9 cellular contexts compared by ENCODE assay signal in the genomic region with DNA sequence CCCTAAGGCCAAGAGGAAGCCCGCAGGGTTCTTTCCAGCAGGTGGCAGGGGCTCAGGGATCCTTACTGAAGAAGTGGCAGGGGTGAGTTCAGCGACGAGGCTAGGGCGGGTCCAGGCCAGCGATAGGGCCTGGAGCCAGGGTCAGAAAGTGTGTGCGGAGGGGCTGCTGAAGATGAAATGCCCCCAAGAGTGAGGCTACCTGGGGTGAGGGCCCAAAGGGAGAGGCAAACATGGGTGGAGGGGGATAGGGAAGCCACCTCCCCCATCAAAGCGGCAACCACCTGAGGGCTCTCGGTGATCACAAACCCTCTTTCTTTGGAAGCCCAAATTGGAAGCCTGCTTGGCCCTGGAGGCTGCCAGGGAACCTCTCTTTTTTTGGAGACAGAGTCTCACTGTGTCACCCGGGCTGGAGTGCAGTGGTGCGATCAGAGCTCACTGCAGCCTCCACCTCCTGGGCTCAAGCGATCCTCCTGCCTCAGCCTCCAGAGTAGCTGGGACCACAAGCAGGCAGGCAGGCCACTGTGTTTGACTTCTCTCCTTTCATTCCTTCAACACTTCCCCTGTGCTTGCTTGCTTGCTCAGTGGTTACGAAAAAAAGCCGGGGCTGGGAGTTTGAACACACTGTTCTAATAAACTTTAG. TPM values are rescaled to one million over a fixed set of nuclear protein-coding genes. Genes with fewer than 3 reads are reported as not detected.
DNase-seq lines count a peak whose midpoint lies in the region; ATAC-seq lines count a peak whose summit lies in the region.
"Had no signal": no experiment of that assay in that cellular context is flagged by ENCODE, and none has a peak within 500 bp of the region (broad histone marks: within the 10 kb centered on the region; RNA-seq: fewer than 3 reads in every experiment).

No MANE protein-coding gene starts in this region.

- CTCF ChIA-PET in activated CD4-positive, alpha-beta memory T cell treated with anti-CD3 and anti-CD28 coated beads, Interleukin-2, amount 10 ng/mL, durations not matched to agents 7 days and 5 days (lab: Charles Lee): interaction anchor here (1.3 to 2.3 kb wide), 2 partner anchors 13 to 24 kb away, joined by 3 to 12 read pairs; no protein-coding TSS in a partner anchor

- peaks cover 14% of the 10 kb centered on the region for H3K4me1 Mint-ChIP-seq in T-helper 2 cell treated with Interferon-gamma antibody and Interleukin-4, amounts not matched to agents 5 μg/mL and 100 μg/mL, for 36 hours (ENCODE audit: low read depth)
- peaks cover 27% of the 10 kb centered on the region for H3K4me1 Mint-ChIP-seq in activated CD4-positive, alpha-beta memory T cell treated with anti-CD3 and anti-CD28 coated beads, Interleukin-2, amount 10 ng/mL, durations not matched to agents 7 days and 5 days
- peaks cover 31% of the 10 kb centered on the region for H3K4me1 Mint-ChIP-seq in stimulated activated naive CD8-positive, alpha-beta T cell treated with anti-CD3 and anti-CD28 coated beads, Interleukin-15, amount 100 ng/mL, for 72 hours

- H3K27ac ChIP-seq in iPS-18a (ENCODE audit: low read length): no peak overlapping the region

- POLR2A ChIA-PET in activated CD4-positive, alpha-beta memory T cell treated with anti-CD3 and anti-CD28 coated beads, Interleukin-2, amount 10 ng/mL, durations not matched to agents 7 days and 5 days (lab: Charles Lee): no interaction called here

- H3K27me3 Mint-ChIP-seq in T-helper 2 cell treated with Interferon-gamma antibody and Interleukin-4, amounts not matched to agents 5 μg/mL and 100 μg/mL, for 36 hours (ENCODE audit: low read depth): no peaks in the 10 kb centered on the region
- no peaks in the 10 kb centered on the region for H3K27me3 Mint-ChIP-seq in activated CD4-positive, alpha-beta memory T cell treated with anti-CD3 and anti-CD28 coated beads, Interleukin-2, amount 10 ng/mL, durations not matched to agents 7 days and 5 days
- H3K27me3 Mint-ChIP-seq in stimulated activated naive CD8-positive, alpha-beta T cell treated with anti-CD3 and anti-CD28 coated beads, Interleukin-15, amount 100 ng/mL, for 72 hours: peaks cover 10% of the 10 kb centered on the region

- peaks cover 15% of the 10 kb centered on the region for H3K36me3 Mint-ChIP-seq in T-helper 2 cell treated with Interferon-gamma antibody and Interleukin-4, amounts not matched to agents 5 μg/mL and 100 μg/mL, for 36 hours (ENCODE audit: low read depth)
- peaks cover 16% of the 10 kb centered on the region for H3K36me3 Mint-ChIP-seq in activated CD4-positive, alpha-beta memory T cell treated with anti-CD3 and anti-CD28 coated beads, Interleukin-2, amount 10 ng/mL, durations not matched to agents 7 days and 5 days (ENCODE audit: low read depth)

- peak overlapping the region; percentile 55 for H3K4me3 ChIP-seq in iPS-18a (ENCODE audit: low read length)
- H3K4me3 ChIP-seq: mucosa of descending colon had no signal

- peak overlapping the region; percentile 100 for H3K27ac Mint-ChIP-seq in T-helper 2 cell treated with Interferon-gamma antibody and Interleukin-4, amounts not matched to agents 5 μg/mL and 100 μg/mL, for 36 hours
- peak overlapping the region; percentile 97 for H3K27ac Mint-ChIP-seq in activated CD4-positive, alpha-beta memory T cell treated with anti-CD3 and anti-CD28 coated beads, Interleukin-2, amount 10 ng/mL, durations not matched to agents 7 days and 5 days
- peak overlapping the region in 1 of 2 donors; percentile 76 for H3K27ac Mint-ChIP-seq in stimulated activated naive CD8-positive, alpha-beta T cell treated with anti-CD3 and anti-CD28 coated beads, Interleukin-15, amount 100 ng/mL, for 72 hours

- no peaks in the 10 kb centered on the region for H3K9me3 Mint-ChIP-seq in T-helper 2 cell treated with Interferon-gamma antibody and Interleukin-4, amounts not matched to agents 5 μg/mL and 100 μg/mL, for 36 hours
- no peaks in the 10 kb centered on the region for H3K9me3 Mint-ChIP-seq in activated CD4-positive, alpha-beta memory T cell treated with anti-CD3 and anti-CD28 coated beads, Interleukin-2, amount 10 ng/mL, durations not matched to agents 7 days and 5 days
- H3K9me3 Mint-ChIP-seq in stimulated activated naive CD8-positive, alpha-beta T cell treated with anti-CD3 and anti-CD28 coated beads, Interleukin-15, amount 100 ng/mL, for 72 hours: no peaks in the 10 kb centered on the region

- H3K9me3 ChIP-seq in iPS-18a (ENCODE audit: control insufficient read depth, low read depth, low read length): no peaks in the 10 kb centered on the region
- H3K9me3 ChIP-seq: mucosa of descending colon had no signal

- no peaks in the 10 kb centered on the region for H3K4me1 ChIP-seq in iPS-18a (ENCODE audit: control insufficient read depth, low read depth, low read length)

- H3K36me3 ChIP-seq in iPS-18a (ENCODE audit: control insufficient read depth, low read depth, low read length): peaks cover 9% of the 10 kb centered on the region

- peaks cover 8% of the 10 kb centered on the region for H3K27me3 ChIP-seq in iPS-18a (ENCODE audit: control insufficient read depth, insufficient read depth, low read length)

- peak overlapping the region; percentile 99 for H3K4me3 Mint-ChIP-seq in T-helper 2 cell treated with Interferon-gamma antibody and Interleukin-4, amounts not matched to agents 5 μg/mL and 100 μg/mL, for 36 hours
- H3K4me3 Mint-ChIP-seq in activated CD4-positive, alpha-beta memory T cell treated with anti-CD3 and anti-CD28 coated beads, Interleukin-2, amount 10 ng/mL, durations not matched to agents 7 days and 5 days: peak overlapping the region; percentile 92
- H3K4me3 Mint-ChIP-seq in stimulated activated naive CD8-positive, alpha-beta T cell treated with anti-CD3 and anti-CD28 coated beads, Interleukin-15, amount 100 ng/mL, for 72 hours: peak overlapping the region; percentile 91 to 96

- no peak for DNase-seq in T-helper 2 cell treated with Interferon-gamma antibody and Interleukin-4, amounts not matched to agents 5 μg/mL and 100 μg/mL, for 36 hours (ENCODE audit: low spot score)
- DNase-seq in T-helper 2 cell (no peak), EL (no peak)
- no peak for DNase-seq in activated CD4-positive, alpha-beta memory T cell treated with anti-CD3 and anti-CD28 coated beads, Interleukin-2, amount 10 ng/mL, durations not matched to agents 7 days and 5 days
- DNase-seq in stimulated activated naive CD8-positive, alpha-beta T cell treated with anti-CD3 and anti-CD28 coated beads, Interleukin-15, amount 100 ng/mL, for 72 hours: no peak

- H3K9ac ChIP-seq in iPS-18a (ENCODE audit: low read length): peak overlapping the region; percentile 2

- ATAC-seq in stimulated activated naive CD8-positive, alpha-beta T cell treated with anti-CD3 and anti-CD28 coated beads, Interleukin-15, amount 100 ng/mL, for 72 hours: no peak
- ATAC-seq in HG03571 (IDR thresholded peaks at IDR 0.05; ENCODE audit: unreplicated experiment) (no peak), GM18909 (IDR thresholded peaks at IDR 0.05; ENCODE audit: poor library complexity, unreplicated experiment) (no peak)

RNA-seq across cellular contexts. Expression of a gene that starts 1.2 kb away (rescaled TPM):
- total RNA-seq in activated CD4-positive, alpha-beta memory T cell treated with anti-CD3 and anti-CD28 coated beads, Interleukin-2, amount 10 ng/mL, durations not matched to agents 7 days and 5 days: 10 to 100 TPM; 22.5 to 23.3 TPM

RNA-seq across cellular contexts. Expression of a gene that starts 35.0 kb away (rescaled TPM):
- total RNA-seq in activated CD4-positive, alpha-beta memory T cell treated with anti-CD3 and anti-CD28 coated beads, Interleukin-2, amount 10 ng/mL, durations not matched to agents 7 days and 5 days: 10 to 100 TPM; 46.5 to 47.5 TPM

RNA-seq across cellular contexts. Expression of a gene that starts 50.1 kb away (rescaled TPM):
- total RNA-seq in activated CD4-positive, alpha-beta memory T cell treated with anti-CD3 and anti-CD28 coated beads, Interleukin-2, amount 10 ng/mL, durations not matched to agents 7 days and 5 days: 10 to 100 TPM; 24.6 to 25.7 TPM
